9 cellular contexts compared by ENCODE assay signal in genomic region chr10:64430690-64431323, GRCh38.
DNase-seq lines count a peak whose midpoint lies in the region; ATAC-seq and TF ChIP-seq lines count a peak whose summit lies in the region.
"Had no signal": no experiment of that assay in that cellular context is flagged by ENCODE, and none has a peak within 500 bp of the region (broad histone marks: within the 10 kb centered on the region; RNA-seq: fewer than 3 reads in every experiment).

No MANE protein-coding gene starts in this region.

- ATAC-seq in HG02885 (IDR thresholded peaks at IDR 0.05; ENCODE audit: poor library complexity, unreplicated experiment): peak; percentile 51

- no peaks in the 10 kb centered on the region for H3K36me3 ChIP-seq in kidney epithelial cell (ENCODE audit: control insufficient read depth, insufficient read depth, low read length)

- H3K27me3 ChIP-seq in kidney epithelial cell (ENCODE audit: control insufficient read depth, insufficient read depth, low read length): no peaks in the 10 kb centered on the region

- DNase-seq in C1 segment of cervical spinal cord (lab: John Stamatoyannopoulos, UW) (peak in 8 of 14 donors; percentile 1 to 37 (median 5)), UCSD-AML1 (lab: John Stamatoyannopoulos, UW; ENCODE audit: unreplicated experiment) (peak; percentile 40), kidney epithelial cell (ENCODE audit: low read depth) (peak; percentile 1), GM03348 (ENCODE audit: low spot score) (no peak), T-helper 9 cell (no peak), NCI-H69 (lab: John Stamatoyannopoulos, UW) (no peak)
- no peak for DNase-seq in activated CD4-positive, alpha-beta T cell treated with anti-CD3 and anti-CD28 coated beads, Interleukin-2, amount 50 U/mL, for 48 hours
- DNase-seq: stimulated activated naive CD4-positive, alpha-beta T cell had no signal

- H3K4me3 ChIP-seq in kidney epithelial cell (ENCODE audit: low read depth, low read length): no peak overlapping the region

- peak; percentile 54 for TF ChIP-seq CTCF in kidney epithelial cell (IDR thresholded peaks at IDR 0.05; ENCODE audit: insufficient read depth, low read length, poor library complexity, severe bottlenecking)

Comparison
In these comparisons a context has a peak if more than half of its experiments do, and no peak if none do; other contexts are left out.
1. DNase-seq: peak in C1 segment of cervical spinal cord (8 of 14), UCSD-AML1 (single experiment) and kidney epithelial cell (single experiment); none in GM03348 (single experiment), T-helper 9 cell (single experiment), activated CD4-positive, alpha-beta T cell treated with anti-CD3 and anti-CD28 coated beads, Interleukin-2, amount 50 U/mL, for 48 hours (0 of 2) and NCI-H69 (single experiment).